Comparison of ENCODE assay signal across 8 cellular contexts in genomic region chr17:48636177-48637018, GRCh38. TPM values are rescaled to one million over a fixed set of nuclear protein-coding genes. Genes with fewer than 3 reads are reported as not detected.
A peak's percentile ranks its signal among the peaks of the same experiment; 100 is the strongest.
DNase-seq lines count a peak whose midpoint lies in the region; ATAC-seq and TF ChIP-seq lines count a peak whose summit lies in the region.

No MANE protein-coding gene starts in this region.

- WGBS in SK-N-SH (ENCODE audit: low lambda C conversion rate) = 3% methylated on average over 38 of the region's 39 CpGs

- peak; percentile 90 for DNase-seq in GM03348 (ENCODE audit: low spot score)
- peak; percentile 65 for DNase-seq in Jurkat, Clone E6-1 (ENCODE audit: low read depth, low spot score)
- peak; percentile 91 for DNase-seq in SK-N-SH
- DNase-seq in ascending aorta (ENCODE audit: low spot score in 2 of 2) = peak in 1 of 2 donors; percentile 82
- DNase-seq in islet precursor cell = peak; percentile 99
- DNase-seq in stimulated activated CD4-positive, alpha-beta T cell treated with anti-CD3 and anti-CD28 coated beads, TNF-alpha, amount 100 ng/mL, for 48 hours (ENCODE audit: low read depth in 3 of 3) = peak; percentile 58 to 80 (median 69)

- no peaks in the 10 kb centered on the region for H3K79me2 ChIP-seq in SK-N-SH (ENCODE audit: insufficient read depth)

- H3K27ac ChIP-seq in SK-N-SH (ENCODE audit: low read depth in 2 of 2, low read length in 1 of 2) (no peak overlapping the region), ascending aorta (no peak overlapping the region)

- H2AFZ ChIP-seq in SK-N-SH (ENCODE audit: low read depth) = no peak overlapping the region

- H3K4me1 ChIP-seq in SK-N-SH (ENCODE audit: control insufficient read depth in 1 of 2, insufficient read depth in 2 of 2, low read depth in 1 of 2, low read length in 1 of 2) (no peaks in the 10 kb centered on the region), ascending aorta (no peaks in the 10 kb centered on the region)

- intact Hi-C loops in ascending aorta (cut with DNase I) = no loop called here

- no peak for TF ChIP-seq EP300 in SK-N-SH (IDR thresholded peaks at IDR 0.05; ENCODE audit: borderline replicate concordance in 1 of 2, low read depth in 1 of 2, low read length in 1 of 2)

- peaks cover 100% of the 10 kb centered on the region for H3K27me3 ChIP-seq in SK-N-SH (ENCODE audit: insufficient read depth)
- peaks cover 17% of the 10 kb centered on the region for H3K27me3 ChIP-seq in ascending aorta

- no peak for TF ChIP-seq RAD21 in SK-N-SH (IDR thresholded peaks at IDR 0.05; ENCODE audit: low read length)

- POLR2A ChIA-PET in SK-N-SH (lab: Yijun Ruan, JAX) = interaction anchor here (0.6 kb wide), 1 partner anchor 200 kb away, joined by 3 read pairs; no protein-coding TSS in a partner anchor

- H3K9me3 ChIP-seq in SK-N-SH (no peaks in the 10 kb centered on the region), ascending aorta (no peaks in the 10 kb centered on the region)

- H3K4me3 ChIP-seq in Jurkat, Clone E6-1 (ENCODE audit: low read length) = no peak overlapping the region
- H3K4me3 ChIP-seq in SK-N-SH (ENCODE audit: low read depth in 2 of 2, low read length in 1 of 2) (peak overlapping the region in 1 of 2 experiments; percentile 21; a peak in 1 of 4 replicates), ascending aorta (no peak overlapping the region)

- H3K36me3 ChIP-seq in SK-N-SH (replicated peaks in 1 of 2; ENCODE audit: control insufficient read depth in 1 of 2, insufficient read depth in 2 of 2, low read length in 1 of 2) (no peaks in the 10 kb centered on the region), ascending aorta (no peaks in the 10 kb centered on the region)

- no peaks in the 10 kb centered on the region for H3F3A ChIP-seq in SK-N-SH (replicated peaks; ENCODE audit: insufficient read depth)

- H3K4me2 ChIP-seq in SK-N-SH = peak overlapping the region; percentile 12

- TF ChIP-seq CTCF in SK-N-SH (IDR thresholded peaks at IDR 0.05) (peak; percentile 69), ascending aorta (IDR thresholded peaks at IDR 0.05) (peak in 2 of 3 experiments; percentile 36 to 53)

- no peaks in the 10 kb centered on the region for H4K20me1 ChIP-seq in SK-N-SH (ENCODE audit: insufficient read depth)

- ATAC-seq in HG02938 (IDR thresholded peaks at IDR 0.05; ENCODE audit: unreplicated experiment) = no peak
- no peak for ATAC-seq in GM21717 (IDR thresholded peaks at IDR 0.05; ENCODE audit: unreplicated experiment)

- H3K9ac ChIP-seq in SK-N-SH = no peak overlapping the region

- H3K9me2 ChIP-seq in SK-N-SH = no peaks in the 10 kb centered on the region

- CTCF ChIA-PET in SK-N-SH (lab: Yijun Ruan, JAX) = interaction anchor here (0.7 to 4.6 kb wide), 42 partner anchors 8 to 655 kb away, joined by 3 to 50 read pairs (median 4); partner anchors contain the start of genes HOXB9 and IGF2BP1

TF ChIP-seq in SK-N-SH, 30 proteins besides CTCF, POLR2A, EP300 and RAD21:
- no peak for TF ChIP-seq RCOR1 (IDR thresholded peaks at IDR 0.05; ENCODE audit: low read length)
- TF ChIP-seq MAX (IDR thresholded peaks at IDR 0.05; ENCODE audit: low read depth) = peak; percentile 59; the same call in 1 of the 2 replicates

RNA-seq across cellular contexts. Expression of gene HOXB9, which starts 10.2 kb away (rescaled TPM):
- not detected for polyA plus RNA-seq in Jurkat, Clone E6-1 (2012; ENCODE audit: insufficient read depth, insufficient read length)
- not detected in 2 replicates for polyA plus RNA-seq in SK-N-SH (2012; rRNA removed)
- not detected in 2 replicates for polyA plus RNA-seq in SK-N-SH (2012; cell fraction: cytosol; rRNA removed)
- polyA plus RNA-seq in SK-N-SH (2012; cell fraction: nucleus; rRNA removed) = not detected in 2 replicates
- total RNA-seq in ascending aorta = not detected

RNA-seq across cellular contexts. Expression of gene HOXB8, which starts 21.3 kb away (rescaled TPM):
- not detected for polyA plus RNA-seq in Jurkat, Clone E6-1 (2012; ENCODE audit: insufficient read depth, insufficient read length)
- polyA plus RNA-seq in SK-N-SH (2012; rRNA removed) = not detected in 2 replicates
- not detected in 2 replicates for polyA plus RNA-seq in SK-N-SH (2012; cell fraction: cytosol; rRNA removed)
- polyA plus RNA-seq in SK-N-SH (2012; cell fraction: nucleus; rRNA removed) = not detected in 2 replicates
- total RNA-seq in ascending aorta = not detected

RNA-seq across cellular contexts. Expression of gene HOXB7, which starts 25.6 kb away (rescaled TPM):
- 19.8 TPM for polyA plus RNA-seq in Jurkat, Clone E6-1 (2012; ENCODE audit: insufficient read depth, insufficient read length)
- not detected in 2 replicates for polyA plus RNA-seq in SK-N-SH (2012; rRNA removed)
- polyA plus RNA-seq in SK-N-SH (2012; cell fraction: cytosol; rRNA removed) = not detected in 2 replicates
- not detected in 2 replicates for polyA plus RNA-seq in SK-N-SH (2012; cell fraction: nucleus; rRNA removed)
- total RNA-seq in ascending aorta = 15.0 TPM

RNA-seq across cellular contexts. Expression of gene HOXB6, which starts 31.6 kb away (rescaled TPM):
- polyA plus RNA-seq in Jurkat, Clone E6-1 (2012; ENCODE audit: insufficient read depth, insufficient read length) = not detected
- not detected in 2 replicates for polyA plus RNA-seq in SK-N-SH (2012; rRNA removed)
- not detected in 2 replicates for polyA plus RNA-seq in SK-N-SH (2012; cell fraction: cytosol; rRNA removed)
- polyA plus RNA-seq in SK-N-SH (2012; cell fraction: nucleus; rRNA removed) = not detected in 2 replicates
- total RNA-seq in ascending aorta = 5.1 TPM

RNA-seq across cellular contexts. Expression of gene HOXB5, which starts 42.8 kb away (rescaled TPM):
- not detected for polyA plus RNA-seq in Jurkat, Clone E6-1 (2012; ENCODE audit: insufficient read depth, insufficient read length)
- polyA plus RNA-seq in SK-N-SH (2012; rRNA removed) = not detected in 2 replicates
- polyA plus RNA-seq in SK-N-SH (2012; cell fraction: cytosol; rRNA removed) = 0.01 TPM in 1 of 2 replicates, not detected in the other
- polyA plus RNA-seq in SK-N-SH (2012; cell fraction: nucleus; rRNA removed) = not detected in 2 replicates
- 0.53 TPM for total RNA-seq in ascending aorta
